Comparison of ENCODE assay signal across 10 cellular contexts in the genomic region with DNA sequence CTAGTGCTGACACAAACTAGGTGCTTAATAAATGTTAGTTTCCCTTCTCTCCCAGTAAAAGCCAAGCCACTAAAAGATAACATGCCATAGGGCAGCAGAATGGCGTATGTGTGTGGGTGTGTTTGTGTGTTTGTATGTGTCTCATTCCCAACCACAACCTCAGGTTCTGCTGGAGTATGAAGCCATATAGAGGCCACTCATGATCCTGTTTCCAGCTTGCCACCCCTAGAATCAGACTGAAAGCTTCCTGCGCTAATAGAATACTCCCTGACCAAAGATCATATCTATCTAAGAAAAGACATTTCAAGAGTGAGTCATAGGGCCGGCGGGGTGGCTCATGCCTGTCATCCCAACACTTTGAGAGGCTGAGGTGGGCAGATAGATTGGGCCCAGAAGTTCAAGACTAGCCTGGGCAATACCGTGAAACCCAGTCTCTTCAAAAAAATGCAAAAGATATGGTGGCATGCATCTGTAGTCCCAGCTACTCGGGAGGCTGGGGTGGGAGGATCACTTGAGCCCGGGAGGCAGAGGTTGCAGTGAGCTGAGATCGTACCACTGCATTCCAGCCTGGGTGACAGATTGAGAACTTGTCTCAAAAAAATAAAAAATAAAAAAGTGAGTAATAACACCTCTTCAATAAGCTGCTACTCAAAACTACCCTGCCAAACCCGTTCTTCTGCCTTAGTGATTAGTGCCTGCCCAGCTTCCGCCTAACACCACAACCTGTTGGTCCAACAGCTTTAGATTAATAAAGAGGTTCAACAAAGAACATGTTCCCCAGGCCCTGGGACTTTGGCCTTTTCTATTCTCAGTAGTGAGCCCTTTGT. TPM values are rescaled to one million over a fixed set of nuclear protein-coding genes. Genes with fewer than 3 reads are reported as not detected.
A peak's percentile ranks its signal among the peaks of the same experiment; 100 is the strongest.
DNase-seq lines count a peak whose midpoint lies in the region; ATAC-seq and TF ChIP-seq lines count a peak whose summit lies in the region.
"Had no signal": no experiment of that assay in that cellular context is flagged by ENCODE, and none has a peak within 500 bp of the region (broad histone marks: within the 10 kb centered on the region; RNA-seq: fewer than 3 reads in every experiment).

No MANE protein-coding gene starts in this region.

- H3K9me3 ChIP-seq in RWPE2 (ENCODE audit: severe bottlenecking) (peaks cover 3% of the 10 kb centered on the region), transverse colon (no peaks in the 10 kb centered on the region)
- no peaks in the 10 kb centered on the region for H3K9me3 ChIP-seq in CD8-positive, alpha-beta memory T cell (ENCODE audit: low read length)
- H3K9me3 ChIP-seq: BLaER1 treated with 17β-estradiol and CSF1 and Interleukin-3, amounts not matched to agents 10 nM and 100 nM had no signal

- H3K27ac ChIP-seq in RWPE2 (ENCODE audit: poor library complexity, severe bottlenecking) (no peak overlapping the region), transverse colon (peak overlapping the region; percentile 51 to 84 (median 60)), coronary artery (no peak overlapping the region)
- H3K27ac ChIP-seq in CD8-positive, alpha-beta memory T cell (ENCODE audit: low read depth, low read length), result no peak overlapping the region
- H3K27ac ChIP-seq: BLaER1 treated with 17β-estradiol and CSF1 and Interleukin-3, amounts not matched to agents 10 nM and 100 nM had no signal

- H3K36me3 ChIP-seq in RWPE2 (ENCODE audit: low read depth) (no peaks in the 10 kb centered on the region), transverse colon (no peaks in the 10 kb centered on the region)
- H3K36me3 ChIP-seq in CD8-positive, alpha-beta memory T cell (ENCODE audit: insufficient read depth, low read length), result no peaks in the 10 kb centered on the region
- H3K36me3 ChIP-seq: BLaER1 treated with 17β-estradiol and CSF1 and Interleukin-3, amounts not matched to agents 10 nM and 100 nM had no signal

- H3K9me3 Mint-ChIP-seq in activated T-cell treated with anti-CD3 and anti-CD28 coated beads, Interleukin-2, amount 50 U/mL, for 72 hours, result no peaks in the 10 kb centered on the region
- H3K9me3 Mint-ChIP-seq in CD8-positive, alpha-beta memory T cell, result no peaks in the 10 kb centered on the region
- H3K9me3 Mint-ChIP-seq: stimulated activated memory B cell treated with anti-CD40 and anti-IgM and Interleukin-4, amounts not matched to agents 10 μg/mL and 1 μg/mL and 100 μg/mL, for 72 hours had no signal

- in situ Hi-C loops in transverse colon (cut with MboI; ENCODE audit: low pct_ligation_motif_present in 1 of 4, low pct_unique_long_range_greater_than_20kb in 1 of 4, low sequenced_read_pairs in 3 of 4), result no loop called here

- H3K4me3 ChIP-seq in RWPE2 (ENCODE audit: severe bottlenecking) (no peak overlapping the region), transverse colon (no peak overlapping the region), coronary artery (no peak overlapping the region)
- no peak overlapping the region for H3K4me3 ChIP-seq in CD8-positive, alpha-beta memory T cell (ENCODE audit: low read length)
- H3K4me3 ChIP-seq: BLaER1 treated with 17β-estradiol and CSF1 and Interleukin-3, amounts not matched to agents 10 nM and 100 nM had no signal

- intact Hi-C loops in transverse colon (cut with DNase I; ENCODE audit: low total_unique reads), result no loop called here

- no peaks in the 10 kb centered on the region for H3K27me3 ChIP-seq in RWPE2 (ENCODE audit: insufficient read depth, poor library complexity, severe bottlenecking)
- no peaks in the 10 kb centered on the region for H3K27me3 ChIP-seq in transverse colon
- H3K27me3 ChIP-seq in CD8-positive, alpha-beta memory T cell (ENCODE audit: insufficient read depth, low read length, poor library complexity, severe bottlenecking), result no peaks in the 10 kb centered on the region
- H3K27me3 ChIP-seq: BLaER1 treated with 17β-estradiol and CSF1 and Interleukin-3, amounts not matched to agents 10 nM and 100 nM had no signal

- peak in 1 of 2 donors; percentile 30 for DNase-seq in activated T-cell treated with anti-CD3 and anti-CD28 coated beads, Interleukin-2, amount 50 U/mL, for 72 hours
- DNase-seq in activated T-cell treated with anti-CD3 and anti-CD28 coated beads for 4 hours (no peak), RWPE2 (ENCODE audit: low spot score) (no peak), iris pigment epithelial cell (ENCODE audit: low read depth) (peak; percentile 73), transverse colon (peak; percentile 68), coronary artery (ENCODE audit: low spot score) (no peak)
- no peak for DNase-seq in CD8-positive, alpha-beta memory T cell

- H3K4me3 Mint-ChIP-seq in activated T-cell treated with anti-CD3 and anti-CD28 coated beads, Interleukin-2, amount 50 U/mL, for 72 hours, result peak overlapping the region in 1 of 2 donors; percentile 15
- no peak overlapping the region for H3K4me3 Mint-ChIP-seq in CD8-positive, alpha-beta memory T cell
- H3K4me3 Mint-ChIP-seq: stimulated activated memory B cell treated with anti-CD40 and anti-IgM and Interleukin-4, amounts not matched to agents 10 μg/mL and 1 μg/mL and 100 μg/mL, for 72 hours had no signal

- TF ChIP-seq POLR2A in transverse colon (IDR thresholded peaks at IDR 0.05), result no peak

- no peak for TF ChIP-seq CTCF in RWPE2 (IDR thresholded peaks at IDR 0.05; ENCODE audit: poor library complexity, severe bottlenecking)
- TF ChIP-seq CTCF in transverse colon (IDR thresholded peaks at IDR 0.05), result no peak
- TF ChIP-seq CTCF in coronary artery (IDR thresholded peaks at IDR 0.05), result no peak

- peaks cover 14% of the 10 kb centered on the region for H3K4me1 Mint-ChIP-seq in activated T-cell treated with anti-CD3 and anti-CD28 coated beads, Interleukin-2, amount 50 U/mL, for 72 hours (ENCODE audit: low read depth)
- H3K4me1 Mint-ChIP-seq in CD8-positive, alpha-beta memory T cell, result no peaks in the 10 kb centered on the region
- H3K4me1 Mint-ChIP-seq: stimulated activated memory B cell treated with anti-CD40 and anti-IgM and Interleukin-4, amounts not matched to agents 10 μg/mL and 1 μg/mL and 100 μg/mL, for 72 hours had no signal

- TF ChIP-seq EP300 in transverse colon (IDR thresholded peaks at IDR 0.05; ENCODE audit: low read depth), result no peak

- H3K36me3 Mint-ChIP-seq in activated T-cell treated with anti-CD3 and anti-CD28 coated beads, Interleukin-2, amount 50 U/mL, for 72 hours (ENCODE audit: insufficient read depth in 2 of 2), result no peaks in the 10 kb centered on the region
- no peaks in the 10 kb centered on the region for H3K36me3 Mint-ChIP-seq in CD8-positive, alpha-beta memory T cell
- H3K36me3 Mint-ChIP-seq: stimulated activated memory B cell treated with anti-CD40 and anti-IgM and Interleukin-4, amounts not matched to agents 10 μg/mL and 1 μg/mL and 100 μg/mL, for 72 hours had no signal

- POLR2A ChIA-PET in CD8-positive, alpha-beta memory T cell (lab: Charles Lee), result no interaction called here

- H3K4me1 ChIP-seq in RWPE2 (ENCODE audit: insufficient read depth, poor library complexity, severe bottlenecking) (peaks cover 10% of the 10 kb centered on the region), transverse colon (peaks cover 0 to 21% (median 7%) of the 10 kb centered on the region in 4 donors)
- H3K4me1 ChIP-seq in CD8-positive, alpha-beta memory T cell (ENCODE audit: insufficient read depth, low read length), result no peaks in the 10 kb centered on the region
- H3K4me1 ChIP-seq: BLaER1 treated with 17β-estradiol and CSF1 and Interleukin-3, amounts not matched to agents 10 nM and 100 nM had no signal

- CTCF ChIA-PET in CD8-positive, alpha-beta memory T cell (lab: Charles Lee), result interaction anchor here (1.3 to 1.7 kb wide), 2 partner anchors 8 to 58 kb away, joined by 3 to 4 read pairs; no protein-coding TSS in a partner anchor

- ATAC-seq in activated T-cell treated with anti-CD3 and anti-CD28 coated beads, Interleukin-2, amount 50 U/mL, for 72 hours (replicated peaks in 1 of 2), result peak; percentile 76 to 81
- ATAC-seq in RWPE2 (ENCODE audit: low read depth), result peak; percentile 67
- no peak for ATAC-seq in GM18909 (IDR thresholded peaks at IDR 0.05; ENCODE audit: poor library complexity, unreplicated experiment)
- ATAC-seq: stimulated activated memory B cell treated with anti-CD40 and anti-IgM and Interleukin-4, amounts not matched to agents 10 μg/mL and 1 μg/mL and 100 μg/mL, for 72 hours had no signal

- H3K27me3 Mint-ChIP-seq in activated T-cell treated with anti-CD3 and anti-CD28 coated beads, Interleukin-2, amount 50 U/mL, for 72 hours (ENCODE audit: low read depth), result no peaks in the 10 kb centered on the region
- H3K27me3 Mint-ChIP-seq in CD8-positive, alpha-beta memory T cell, result no peaks in the 10 kb centered on the region
- H3K27me3 Mint-ChIP-seq: stimulated activated memory B cell treated with anti-CD40 and anti-IgM and Interleukin-4, amounts not matched to agents 10 μg/mL and 1 μg/mL and 100 μg/mL, for 72 hours had no signal

- H3K27ac Mint-ChIP-seq in activated T-cell treated with anti-CD3 and anti-CD28 coated beads, Interleukin-2, amount 50 U/mL, for 72 hours, result no peak overlapping the region
- no peak overlapping the region for H3K27ac Mint-ChIP-seq in CD8-positive, alpha-beta memory T cell
- H3K27ac Mint-ChIP-seq: stimulated activated memory B cell treated with anti-CD40 and anti-IgM and Interleukin-4, amounts not matched to agents 10 μg/mL and 1 μg/mL and 100 μg/mL, for 72 hours had no signal

- WGBS in transverse colon (ENCODE audit: low coverage in 1 of 2), 2 donors, result 48% methylated on average over 5 to 10 of the region's 10 CpGs

RNA-seq across cellular contexts. Expression of a gene that starts 11.8 kb away (rescaled TPM):
- total RNA-seq in activated T-cell treated with anti-CD3 and anti-CD28 coated beads, Interleukin-2, amount 50 U/mL, for 72 hours, result 100 to 1,000 TPM in 1 of 2 donors, 10 to 100 TPM in 1; 95.7 to 121 TPM
- total RNA-seq in transverse colon, result 100 to 1,000 TPM in 1 of 4 donors, 10 to 100 TPM in 3; 33.3 to 169 (median 39.4) TPM
- total RNA-seq in CD8-positive, alpha-beta memory T cell, result 100 to 1,000 TPM; 204 to 211 TPM
- polyA plus RNA-seq in CD8-positive, alpha-beta memory T cell, result 287 TPM

RNA-seq across cellular contexts. Expression of a gene that starts 46.4 kb away (rescaled TPM):
- total RNA-seq in activated T-cell treated with anti-CD3 and anti-CD28 coated beads, Interleukin-2, amount 50 U/mL, for 72 hours, result 10 to 100 TPM; 22.1 to 25.3 TPM
- total RNA-seq in transverse colon, result 10 to 100 TPM in 2 of 4 donors, 1 to 10 TPM in 2; 7.4 to 13.1 (median 9.9) TPM
- total RNA-seq in CD8-positive, alpha-beta memory T cell, result 10 to 100 TPM; 18.8 to 19.4 TPM
- polyA plus RNA-seq in CD8-positive, alpha-beta memory T cell, result 1.8 TPM

RNA-seq across cellular contexts. Expression of a gene that starts 48.9 kb away (rescaled TPM):
- total RNA-seq in activated T-cell treated with anti-CD3 and anti-CD28 coated beads, Interleukin-2, amount 50 U/mL, for 72 hours, result 10 to 100 TPM; 68.8 to 78.8 TPM
- total RNA-seq in transverse colon, result 10 to 100 TPM; 34.8 to 81.0 (median 52.9) TPM
- 10 to 100 TPM; 53.3 to 61.9 TPM for total RNA-seq in CD8-positive, alpha-beta memory T cell
- 18.8 TPM for polyA plus RNA-seq in CD8-positive, alpha-beta memory T cell

Comparison
In these comparisons a context has a peak if more than half of its experiments do, and no peak if none do; other contexts are left out.
1. DNase-seq: peak in iris pigment epithelial cell (single experiment) and transverse colon (single experiment); none in activated T-cell treated with anti-CD3 and anti-CD28 coated beads for 4 hours (single experiment), RWPE2 (single experiment), CD8-positive, alpha-beta memory T cell (0 of 5) and coronary artery (single experiment).
2. H3K27ac ChIP-seq: peak in transverse colon (4 of 4); none in RWPE2 (single experiment), CD8-positive, alpha-beta memory T cell (single experiment) and coronary artery (0 of 2).